In genomic region chr11:6734616-6735015, GRCh38 we compare ENCODE assay signal across 24 cellular contexts. TPM values are rescaled to one million over a fixed set of nuclear protein-coding genes. Genes with fewer than 3 reads are reported as not detected.
DNase-seq lines count a peak whose midpoint lies in the region; ATAC-seq and TF ChIP-seq lines count a peak whose summit lies in the region.
"Had no signal": no experiment of that assay in that cellular context is flagged by ENCODE, and none has a peak within 500 bp of the region (broad histone marks: within the 10 kb centered on the region; RNA-seq: fewer than 3 reads in every experiment).

No MANE protein-coding gene starts in this region.

- no peaks in the 10 kb centered on the region for H4K20me1 ChIP-seq in BLaER1 treated with 17β-estradiol and CSF1 and Interleukin-3, amounts not matched to agents 10 nM and 100 nM

- H3K36me3 Mint-ChIP-seq in CD8-positive, alpha-beta T cell = peaks cover 64% of the 10 kb centered on the region
- H3K36me3 Mint-ChIP-seq in activated CD8-positive, alpha-beta T cell treated with anti-CD3 and anti-CD28 coated beads for 36 hours (ENCODE audit: low read depth) = peaks cover 51% of the 10 kb centered on the region

- peak overlapping the region; percentile 53 for H3K4me3 Mint-ChIP-seq in CD8-positive, alpha-beta T cell
- peak overlapping the region; percentile 23 for H3K4me3 Mint-ChIP-seq in activated CD8-positive, alpha-beta T cell treated with anti-CD3 and anti-CD28 coated beads for 36 hours
- H3K4me3 Mint-ChIP-seq: dendritic cell treated with granulocyte-macrophage colony-stimulating factor and Interleukin-4, amounts not matched to agents 40 ng/mL and 50 ng/mL, for 4 days had no signal

- no peak for ATAC-seq in CD8-positive, alpha-beta T cell
- ATAC-seq in activated CD8-positive, alpha-beta T cell treated with anti-CD3 and anti-CD28 coated beads for 36 hours = peak; percentile 13
- ATAC-seq in HG03045 (IDR thresholded peaks at IDR 0.05; ENCODE audit: unreplicated experiment) = no peak
- ATAC-seq: gastroesophageal sphincter, left lung, sciatic nerve had no signal

- H3K27ac Mint-ChIP-seq in CD8-positive, alpha-beta T cell = peak overlapping the region; percentile 91
- peak overlapping the region; percentile 83 for H3K27ac Mint-ChIP-seq in activated CD8-positive, alpha-beta T cell treated with anti-CD3 and anti-CD28 coated beads for 36 hours
- H3K27ac Mint-ChIP-seq: dendritic cell treated with granulocyte-macrophage colony-stimulating factor and Interleukin-4, amounts not matched to agents 40 ng/mL and 50 ng/mL, for 4 days had no signal

- H3K9me3 Mint-ChIP-seq in CD8-positive, alpha-beta T cell = no peaks in the 10 kb centered on the region
- H3K9me3 Mint-ChIP-seq in activated CD8-positive, alpha-beta T cell treated with anti-CD3 and anti-CD28 coated beads for 36 hours = peaks cover 9% of the 10 kb centered on the region
- H3K9me3 Mint-ChIP-seq: dendritic cell treated with granulocyte-macrophage colony-stimulating factor and Interleukin-4, amounts not matched to agents 40 ng/mL and 50 ng/mL, for 4 days had no signal

- CTCF ChIA-PET in CD8-positive, alpha-beta T cell (lab: Charles Lee) = interaction anchor here (6.3 to 16.6 kb wide), 4 partner anchors 13 to 30 kb away, joined by 51 to 447 read pairs (median 74); no protein-coding TSS in a partner anchor
- CTCF ChIA-PET in activated CD8-positive, alpha-beta T cell treated with anti-CD3 and anti-CD28 coated beads for 36 hours (lab: Charles Lee) = interaction anchor here (0.7 to 17.9 kb wide), 4 partner anchors 14 to 22 kb away, joined by 3 to 367 read pairs (median 72); no protein-coding TSS in a partner anchor

- DNase-seq in CD8-positive, alpha-beta T cell = no peak
- DNase-seq in activated CD8-positive, alpha-beta T cell treated with anti-CD3 and anti-CD28 coated beads for 36 hours = peak; percentile 39
- peak; percentile 18 for DNase-seq in myocyte (ENCODE audit: low read depth)
- no peak for DNase-seq in NCI-H2171 (lab: John Stamatoyannopoulos, UW)
- no peak for DNase-seq in GF-D8 (lab: John Stamatoyannopoulos, UW)
- DNase-seq: activated CD4-positive, alpha-beta T cell treated with anti-CD3 and anti-CD28 coated beads, Interleukin-2, amount 50 U/mL, for 48 hours; brain microvascular endothelial cell; DMS153; left lung; NCI-H1092 treated with DMSO at 0.1 percent for 48 hours; OCI-M1; ovary; stimulated activated CD4-positive, alpha-beta T cell treated with anti-CD3 and anti-CD28 coated beads, Interleukin-2, amount 100 ng/mL, for 48 hours; thyroid gland had no signal

- H3K9ac ChIP-seq in BLaER1 treated with 17β-estradiol and CSF1 and Interleukin-3, amounts not matched to agents 10 nM and 100 nM = no peak overlapping the region
- H3K9ac ChIP-seq: KMS-11 had no signal

- H3K4me1 ChIP-seq in BLaER1 treated with 17β-estradiol and CSF1 and Interleukin-3, amounts not matched to agents 10 nM and 100 nM = peaks cover 11 to 41% (median 20%) of the 10 kb centered on the region in 10 experiments
- peaks cover 67% of the 10 kb centered on the region for H3K4me1 ChIP-seq in CD8-positive, alpha-beta T cell (ENCODE audit: insufficient read depth, low read length)
- H3K4me1 ChIP-seq: gastroesophageal sphincter, HAP-1, SJSA1 had no signal

- H3K9me3 ChIP-seq in BLaER1 treated with 17β-estradiol and CSF1 and Interleukin-3, amounts not matched to agents 10 nM and 100 nM (replicated peaks in 1 of 11) = peaks cover 0 to 18% (median 4%) of the 10 kb centered on the region in 11 experiments; a peak in 11 of 22 replicates
- H3K9me3 ChIP-seq in CD8-positive, alpha-beta T cell (ENCODE audit: low read length) = no peaks in the 10 kb centered on the region
- H3K9me3 ChIP-seq: HAP-1, left lung, ovary, SJSA1, thyroid gland had no signal

- POLR2A ChIA-PET in CD8-positive, alpha-beta T cell (lab: Charles Lee) = interaction anchor here (1.1 to 3.7 kb wide), 3 partner anchors 10 to 18 kb away, joined by 3 to 20 read pairs (median 3); no protein-coding TSS in a partner anchor
- POLR2A ChIA-PET in activated CD8-positive, alpha-beta T cell treated with anti-CD3 and anti-CD28 coated beads for 36 hours (lab: Charles Lee) = no interaction called here

- TF ChIP-seq CTCF in CD8-positive, alpha-beta T cell (IDR thresholded peaks at IDR 0.05) = no peak
- no peak for TF ChIP-seq CTCF in activated CD8-positive, alpha-beta T cell treated with anti-CD3 and anti-CD28 coated beads for 36 hours (IDR thresholded peaks at IDR 0.05)

- no peak overlapping the region for H3K4me3 ChIP-seq in BLaER1 treated with 17β-estradiol and CSF1 and Interleukin-3, amounts not matched to agents 10 nM and 100 nM
- no peak overlapping the region for H3K4me3 ChIP-seq in CD8-positive, alpha-beta T cell (ENCODE audit: low read depth, low read length)
- H3K4me3 ChIP-seq: gastroesophageal sphincter, HAP-1, left lung, ovary, SJSA1, thyroid gland had no signal

- peaks cover 80% of the 10 kb centered on the region for H3K4me1 Mint-ChIP-seq in CD8-positive, alpha-beta T cell (ENCODE audit: low read depth)
- H3K4me1 Mint-ChIP-seq in activated CD8-positive, alpha-beta T cell treated with anti-CD3 and anti-CD28 coated beads for 36 hours (ENCODE audit: low read depth) = peaks cover 76% of the 10 kb centered on the region

- no peaks in the 10 kb centered on the region for H3K27me3 ChIP-seq in BLaER1 treated with 17β-estradiol and CSF1 and Interleukin-3, amounts not matched to agents 10 nM and 100 nM
- H3K27me3 ChIP-seq in CD8-positive, alpha-beta T cell (ENCODE audit: insufficient read depth, low read length) = no peaks in the 10 kb centered on the region
- H3K27me3 ChIP-seq: brain microvascular endothelial cell, gastroesophageal sphincter, left lung, ovary, SJSA1, thyroid gland had no signal

- peak overlapping the region; percentile 20 to 74 (median 58); a peak in 17 of 22 replicates for H3K4me2 ChIP-seq in BLaER1 treated with 17β-estradiol and CSF1 and Interleukin-3, amounts not matched to agents 10 nM and 100 nM
- H3K4me2 ChIP-seq: KMS-11 had no signal

- H3K27ac ChIP-seq in BLaER1 treated with 17β-estradiol and CSF1 and Interleukin-3, amounts not matched to agents 10 nM and 100 nM = no peak overlapping the region
- no peak overlapping the region for H3K27ac ChIP-seq in CD8-positive, alpha-beta T cell (ENCODE audit: low read depth, low read length)
- H3K27ac ChIP-seq: brain microvascular endothelial cell, epithelial cell of prostate, gastroesophageal sphincter, KMS-11, ovary, SJSA1, thyroid gland had no signal

- H3K36me3 ChIP-seq in BLaER1 treated with 17β-estradiol and CSF1 and Interleukin-3, amounts not matched to agents 10 nM and 100 nM = peaks cover 0 to 19% (median 0%) of the 10 kb centered on the region in 11 experiments; a peak in 3 of 22 replicates
- H3K36me3 ChIP-seq in CD8-positive, alpha-beta T cell (ENCODE audit: insufficient read depth, low read length) = no peaks in the 10 kb centered on the region
- H3K36me3 ChIP-seq: brain microvascular endothelial cell, gastroesophageal sphincter, HAP-1, ovary, SJSA1, thyroid gland had no signal

- H3K27me3 Mint-ChIP-seq in CD8-positive, alpha-beta T cell (ENCODE audit: low read depth) = no peaks in the 10 kb centered on the region
- no peaks in the 10 kb centered on the region for H3K27me3 Mint-ChIP-seq in activated CD8-positive, alpha-beta T cell treated with anti-CD3 and anti-CD28 coated beads for 36 hours
- H3K27me3 Mint-ChIP-seq: dendritic cell treated with granulocyte-macrophage colony-stimulating factor and Interleukin-4, amounts not matched to agents 40 ng/mL and 50 ng/mL, for 4 days had no signal

- intact Hi-C loops in CD8-positive, alpha-beta T cell (cut with DNase I, micrococcal nuclease) = loop anchor here (2.0 to 5.0 kb wide), 2 partner anchors 22 to 122 kb away; partner anchors contain the start of gene TAF10 (in 1 of the 2)
- intact Hi-C loops in activated CD8-positive, alpha-beta T cell treated with anti-CD3 and anti-CD28 coated beads for 36 hours (cut with micrococcal nuclease) = no loop called here

RNA-seq across cellular contexts. Expression of gene OR2AG2, which starts 37.2 kb away (rescaled TPM):
- not detected for total RNA-seq in CD8-positive, alpha-beta T cell
- under 1 TPM; 0.29 to 0.45 TPM for total RNA-seq in activated CD8-positive, alpha-beta T cell treated with anti-CD3 and anti-CD28 coated beads for 36 hours
- total RNA-seq in myocyte = not detected in 2 replicates
- not detected for polyA plus RNA-seq in myocyte (2012)
- total RNA-seq: gastroesophageal sphincter, mucosa of gallbladder, sciatic nerve, SJSA1 had no signal

RNA-seq across cellular contexts. Expression of gene OR2AG1, which starts 48.2 kb away (rescaled TPM):
- total RNA-seq in CD8-positive, alpha-beta T cell = not detected
- not detected for total RNA-seq in activated CD8-positive, alpha-beta T cell treated with anti-CD3 and anti-CD28 coated beads for 36 hours
- not detected in 2 replicates for total RNA-seq in myocyte
- polyA plus RNA-seq in myocyte (2012) = not detected
- total RNA-seq: gastroesophageal sphincter, left lung, mucosa of gallbladder, ovary, sciatic nerve, SJSA1, thyroid gland had no signal
- polyA plus RNA-seq: ovary had no signal

RNA-seq across cellular contexts. Expression of gene MRPL17, which starts 51.5 kb away (rescaled TPM):
- total RNA-seq in CD8-positive, alpha-beta T cell = 10 to 100 TPM; 11.2 to 12.0 TPM
- total RNA-seq in activated CD8-positive, alpha-beta T cell treated with anti-CD3 and anti-CD28 coated beads for 36 hours = 100 to 1,000 TPM; 140 to 144 TPM
- total RNA-seq in myocyte = 48.7 and 88.0 TPM in 2 replicates
- polyA plus RNA-seq in myocyte (2012) = 180 TPM

Comparison
In these comparisons a context has a peak if more than half of its experiments do, and no peak if none do; other contexts are left out.
1. DNase-seq: peak in activated CD8-positive, alpha-beta T cell treated with anti-CD3 and anti-CD28 coated beads for 36 hours (single experiment) and myocyte (single experiment); none in CD8-positive, alpha-beta T cell (0 of 7), NCI-H2171 (single experiment) and GF-D8 (single experiment).